ENCODE assay signal across 16 cellular contexts in genomic region chr15:72859757-72860145, GRCh38.
"Had no signal": no experiment of that assay in that cellular context is flagged by ENCODE, and none has a peak within 500 bp of the region (broad histone marks: within the 10 kb centered on the region; RNA-seq: fewer than 3 reads in every experiment).

No MANE protein-coding gene starts in this region.

- H3K4me1 ChIP-seq: gastrocnemius medialis, heart right ventricle, left ventricle myocardium inferior, lower lobe of right lung, sigmoid colon had no signal

- H3K27ac ChIP-seq: gastrocnemius medialis, heart right ventricle, left ventricle myocardium inferior, lower lobe of right lung, sigmoid colon, skin epidermis, thoracic aorta had no signal

- H3K4me3 ChIP-seq: dorsolateral prefrontal cortex, gastrocnemius medialis, heart right ventricle, left ventricle myocardium inferior, lower lobe of right lung, sigmoid colon, skin epidermis, thoracic aorta had no signal

- ATAC-seq: gastrocnemius medialis; heart right ventricle; lower lobe of right lung; stimulated activated naive B cell treated with anti-CD40 and anti-IgM and Interleukin-4, amounts not matched to agents 10 μg/mL and 1 μg/mL and 100 μg/mL, for 72 hours; stimulated activated naive CD8-positive, alpha-beta T cell treated with anti-CD3 and anti-CD28 coated beads, Interleukin-15, amount 100 ng/mL, for 72 hours had no signal

- H3K9me3 ChIP-seq: gastrocnemius medialis, heart right ventricle, left ventricle myocardium inferior, lower lobe of right lung, sigmoid colon, thoracic aorta had no signal

- H3K27me3 ChIP-seq: dorsolateral prefrontal cortex, gastrocnemius medialis, sigmoid colon had no signal

- DNase-seq: cortex of kidney; effector CD8-positive, alpha-beta T cell; gastrocnemius medialis; heart right ventricle; left ventricle myocardium inferior; lower lobe of right lung; naive B cell; sigmoid colon; stimulated activated CD4-positive, alpha-beta T cell treated with anti-CD3 and anti-CD28 coated beads, Interleukin-2, amount 100 ng/mL, for 24 hours; stimulated activated CD4-positive, alpha-beta T cell treated with anti-CD3 and anti-CD28 coated beads, Interleukin-4, amount 100 ng/mL, for 4 hours; stimulated activated naive B cell treated with anti-CD40 and anti-IgM and Interleukin-4, amounts not matched to agents 10 μg/mL and 1 μg/mL and 100 μg/mL, for 72 hours; stimulated activated naive CD8-positive, alpha-beta T cell treated with anti-CD3 and anti-CD28 coated beads, Interleukin-15, amount 100 ng/mL, for 72 hours; trophoblast cell had no signal

- H3K36me3 ChIP-seq: gastrocnemius medialis, heart right ventricle, left ventricle myocardium inferior, lower lobe of right lung, sigmoid colon, thoracic aorta had no signal
